In the genomic region with DNA sequence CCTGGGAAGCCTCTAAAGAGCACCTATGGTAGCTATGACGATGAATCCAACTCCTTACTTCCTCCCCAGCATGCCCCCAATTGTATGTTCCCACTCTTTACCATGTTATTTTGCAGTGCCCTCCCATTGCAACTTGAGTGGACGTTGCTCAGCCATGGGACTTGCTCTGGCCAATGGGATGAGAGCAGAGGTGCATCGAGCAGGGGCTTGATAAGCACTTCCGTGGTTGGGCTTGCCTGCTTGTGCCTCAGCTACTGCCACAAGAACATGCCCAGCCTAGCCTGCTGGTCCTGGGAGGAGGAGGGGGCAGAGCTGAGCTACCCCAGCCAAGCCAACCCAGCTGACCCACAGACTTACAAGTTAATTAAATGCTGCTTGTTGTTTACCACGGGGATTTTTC, we compare ENCODE assay signal across 20 cellular contexts.
A peak's percentile ranks its signal among the peaks of the same experiment; 100 is the strongest.
DNase-seq lines count a peak whose midpoint lies in the region; FAIRE-seq and TF ChIP-seq lines count a peak whose summit lies in the region.
"Had no signal": no experiment of that assay in that cellular context is flagged by ENCODE, and none has a peak within 500 bp of the region (broad histone marks: within the 10 kb centered on the region; RNA-seq: fewer than 3 reads in every experiment).

No MANE protein-coding gene starts in this region.

- peak; percentile 36 for FAIRE-seq in bronchial epithelial cell (lab: Jason Lieb, UNC)
- FAIRE-seq: GM12878, GM19239 had no signal

- no peaks in the 10 kb centered on the region for H3K9me3 Mint-ChIP-seq in Caco-2 (ENCODE audit: unreplicated experiment)

- peak; percentile 29 for DNase-seq in NCI-H748 (lab: John Stamatoyannopoulos, UW; ENCODE audit: unreplicated experiment)
- no peak for DNase-seq in NCI-H748 treated with DMSO at 0.1 percent for 48 hours (lab: John Stamatoyannopoulos, UW)
- peak; percentile 17 for DNase-seq in NB4 (ENCODE audit: low read depth)
- DNase-seq in bronchial epithelial cell (ENCODE audit: low read depth), result no peak
- no peak for DNase-seq in neuronal stem cell (ENCODE audit: low spot score)
- no peak for DNase-seq in thyroid gland
- no peak for DNase-seq in MV-4-11 (lab: John Stamatoyannopoulos, UW)
- DNase-seq in Caco-2, result no peak
- DNase-seq: 8988T, DMS153, GM23248, Kasumi-1, MM.1S, NCI-H187, NCI-H526 treated with DMSO at 0.1 percent for 48 hours, OCI-M1, SHP77, T-helper 17 cell had no signal

- H3K4me3 ChIP-seq in NB4 (ENCODE audit: low read depth, low read length) (no peak overlapping the region), bronchial epithelial cell (ENCODE audit: low read depth, low read length) (no peak overlapping the region), neuronal stem cell (ENCODE audit: low read length in 2 of 2) (no peak overlapping the region), thyroid gland (replicated peaks in 1 of 3) (no peak overlapping the region), Caco-2 (ENCODE audit: low read depth, low read length) (no peak overlapping the region)
- H3K4me3 ChIP-seq: GM12878, GM23248 had no signal

- CTCF ChIA-PET in Caco-2 (lab: Charles Lee), result no interaction called here

- H4K8ac ChIP-seq in neuronal stem cell (ENCODE audit: low read depth, low read length), result no peak overlapping the region

- no peak overlapping the region for H2BK15ac ChIP-seq in neuronal stem cell (ENCODE audit: low read length)

- no CpG with 5 or more reads among the region's 5 CpGs for WGBS in neuronal stem cell (ENCODE audit: extremely low coverage in 2 of 2, insufficient read length in 2 of 2, insufficient replicate concordance in 1 of 2), 2 donors
- WGBS in thyroid gland, 2 donors, result 24 to 31% methylated on average over 5 of the region's 5 CpGs

- no peaks in the 10 kb centered on the region for H3K4me1 Mint-ChIP-seq in Caco-2 (ENCODE audit: low read depth, unreplicated experiment)
- H3K4me1 Mint-ChIP-seq: T-helper 17 cell had no signal

- H2BK120ac ChIP-seq in neuronal stem cell (ENCODE audit: low read depth, low read length), result no peak overlapping the region

- H2AK5ac ChIP-seq in neuronal stem cell (ENCODE audit: low read depth, low read length), result no peak overlapping the region

- no peak overlapping the region for H3K27ac Mint-ChIP-seq in Caco-2 (ENCODE audit: unreplicated experiment)
- H3K27ac Mint-ChIP-seq: T-helper 17 cell had no signal

- peaks cover 2% of the 10 kb centered on the region for H3K27me3 ChIP-seq in bronchial epithelial cell (ENCODE audit: control insufficient read depth, insufficient read depth, low read length)
- peaks cover 0 to 8% (median 3%) of the 10 kb centered on the region in 3 experiments for H3K27me3 ChIP-seq in neuronal stem cell (ENCODE audit: control insufficient read depth in 3 of 3, insufficient read depth in 3 of 3, low read depth in 1 of 3, low read length in 3 of 3)
- H3K27me3 ChIP-seq in thyroid gland, result no peaks in the 10 kb centered on the region
- no peaks in the 10 kb centered on the region; the same call in 1 of the 2 replicates for H3K27me3 ChIP-seq in Caco-2 (replicated peaks; ENCODE audit: control insufficient read depth, insufficient read depth, low read length)

- peak overlapping the region; percentile 29 for H3K18ac ChIP-seq in neuronal stem cell (ENCODE audit: low read length)

- H3K4me1 ChIP-seq in neuronal stem cell (ENCODE audit: control insufficient read depth in 2 of 2, insufficient read depth in 1 of 2, low read depth in 1 of 2, low read length in 2 of 2) (no peaks in the 10 kb centered on the region), thyroid gland (no peaks in the 10 kb centered on the region), Caco-2 (0 out of 2 replicates have a peak, but pooled peaks cover 4% of the 10 kb centered on the region)

- H2BK12ac ChIP-seq in neuronal stem cell (ENCODE audit: low read length), result no peak overlapping the region

- H3K23ac ChIP-seq in neuronal stem cell (ENCODE audit: low read depth, low read length, poor library complexity), result peak overlapping the region; percentile 83

- POLR2A ChIA-PET in Caco-2 (lab: Charles Lee), result no interaction called here

- peaks cover 21% of the 10 kb centered on the region for H3K27me3 Mint-ChIP-seq in Caco-2 (ENCODE audit: insufficient read depth, unreplicated experiment)

- H3K9ac ChIP-seq in neuronal stem cell (ENCODE audit: low read depth, low read length, poor library complexity), result no peak overlapping the region
- H3K9ac ChIP-seq: GM23248 had no signal

- intact Hi-C loops in thyroid gland (cut with DNase I), result no loop called here
- intact Hi-C loops in Caco-2 (cut with micrococcal nuclease; ENCODE audit: unreplicated experiment), result no loop called here

- no peak overlapping the region for H4K91ac ChIP-seq in neuronal stem cell (ENCODE audit: low read depth, low read length, poor library complexity)

- no TSS peak for BruUV-seq in Caco-2 (replicated peaks; lab: Mats Ljungman, UMichigan)

- no peaks in the 10 kb centered on the region for H3K36me3 ChIP-seq in bronchial epithelial cell (ENCODE audit: control insufficient read depth, insufficient read depth, low read length)
- H3K36me3 ChIP-seq in neuronal stem cell (replicated peaks in 1 of 2; ENCODE audit: control insufficient read depth in 2 of 2, insufficient read depth in 2 of 2, low read length in 2 of 2), result no peaks in the 10 kb centered on the region
- H3K36me3 ChIP-seq in thyroid gland, result no peaks in the 10 kb centered on the region
- H3K36me3 ChIP-seq in Caco-2 (ENCODE audit: control insufficient read depth, insufficient read depth, low read length), result no peaks in the 10 kb centered on the region

- peak overlapping the region; percentile 51 for H3K14ac ChIP-seq in neuronal stem cell (ENCODE audit: low read length)

- no peak overlapping the region for H3K4me3 Mint-ChIP-seq in Caco-2 (ENCODE audit: unreplicated experiment)
- H3K4me3 Mint-ChIP-seq: T-helper 17 cell had no signal

- H3K27ac ChIP-seq in neuronal stem cell (replicated peaks; ENCODE audit: low read length) (no peak overlapping the region), thyroid gland (no peak overlapping the region)
- H3K27ac ChIP-seq: GM23248 had no signal

- H3K4ac ChIP-seq in neuronal stem cell (ENCODE audit: low read length), result no peak overlapping the region

- H3K36me3 Mint-ChIP-seq in Caco-2 (ENCODE audit: insufficient read depth, unreplicated experiment), result no peaks in the 10 kb centered on the region

- peak overlapping the region; percentile 12 for H2AFZ ChIP-seq in neuronal stem cell (ENCODE audit: low read length)
- H2AFZ ChIP-seq: GM23248 had no signal

- H3K9me3 ChIP-seq in neuronal stem cell (replicated peaks in 1 of 2; ENCODE audit: control insufficient read depth in 2 of 2, insufficient read depth in 1 of 2, low read depth in 1 of 2, low read length in 2 of 2), result no peaks in the 10 kb centered on the region
- H3K9me3 ChIP-seq in thyroid gland, result no peaks in the 10 kb centered on the region
- no peaks in the 10 kb centered on the region for H3K9me3 ChIP-seq in Caco-2

- TF ChIP-seq POLR2A in NB4 (IDR thresholded peaks at IDR 0.05; ENCODE audit: extremely low read depth, insufficient read length), result no peak
- TF ChIP-seq POLR2A in thyroid gland (IDR thresholded peaks at IDR 0.05), result no peak

- peak overlapping the region; percentile 4 for H2BK5ac ChIP-seq in neuronal stem cell (ENCODE audit: low read length)

- H3K4me2 ChIP-seq in neuronal stem cell (ENCODE audit: insufficient read depth, low read length, poor library complexity, severe bottlenecking), result no peak overlapping the region

- TF ChIP-seq CTCF in NB4 (IDR thresholded peaks at IDR 0.05; ENCODE audit: low read depth, low read length), result no peak
- no peak for TF ChIP-seq CTCF in bronchial epithelial cell (IDR thresholded peaks at IDR 0.05; ENCODE audit: insufficient read depth, low read length, severe bottlenecking)
- no peak for TF ChIP-seq CTCF in thyroid gland (IDR thresholded peaks at IDR 0.05)
- TF ChIP-seq CTCF in Caco-2 (IDR thresholded peaks at IDR 0.05; ENCODE audit: insufficient read depth in 1 of 2, low read depth in 1 of 2, low read length in 1 of 2, severe bottlenecking in 1 of 2, unreplicated experiment in 1 of 2), result no peak

- no peaks in the 10 kb centered on the region for H3K79me1 ChIP-seq in neuronal stem cell (ENCODE audit: low read depth, low read length)

Comparison
In these comparisons a context has a peak if more than half of its experiments do, and no peak if none do; other contexts are left out.
1. DNase-seq: peak in NCI-H748 (single experiment) and NB4 (single experiment); none in NCI-H748 treated with DMSO at 0.1 percent for 48 hours (single experiment), bronchial epithelial cell (single experiment), neuronal stem cell (single experiment), thyroid gland (0 of 2), MV-4-11 (single experiment) and Caco-2 (0 of 2).